8 cellular contexts compared by ENCODE assay signal in the genomic region with DNA sequence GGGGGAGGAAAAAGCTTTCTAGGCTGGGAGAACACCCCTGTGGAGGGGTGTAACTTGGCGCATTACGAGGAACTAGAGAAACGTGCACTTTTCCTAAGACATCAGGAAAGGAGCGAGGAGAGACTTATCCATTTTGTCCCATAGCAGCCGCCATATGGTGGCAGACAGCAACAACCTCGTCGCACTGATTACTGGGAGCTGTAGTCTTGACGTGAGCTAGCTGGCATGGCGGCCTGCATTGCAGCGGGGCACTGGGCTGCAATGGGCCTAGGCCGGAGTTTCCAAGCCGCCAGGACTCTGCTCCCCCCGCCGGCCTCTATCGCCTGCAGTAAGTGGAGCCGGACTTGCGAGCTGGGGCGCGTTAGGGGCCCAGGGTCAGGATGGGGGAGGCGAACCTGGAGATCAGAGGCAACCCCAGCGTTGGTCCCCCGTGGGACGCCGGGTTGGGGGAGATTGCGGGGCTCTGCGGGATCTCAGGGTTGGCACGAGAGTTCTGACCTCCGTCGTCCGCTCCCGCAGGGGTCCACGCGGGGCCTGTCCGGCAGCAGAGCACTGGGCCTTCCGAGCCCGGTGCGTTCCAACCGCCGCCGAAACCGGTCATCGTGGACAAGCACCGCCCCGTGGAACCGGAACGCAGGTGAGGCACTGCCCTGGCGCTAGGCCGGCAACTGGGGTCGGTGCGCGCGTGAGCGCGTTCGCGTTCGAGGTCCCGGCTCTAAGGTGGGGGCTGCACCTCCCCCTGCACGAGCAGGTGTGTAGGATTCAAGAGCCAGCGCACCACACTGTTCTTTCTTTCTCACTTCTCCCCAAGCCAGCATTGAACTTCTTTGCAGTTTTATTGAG. TPM values are rescaled to one million over a fixed set of nuclear protein-coding genes. Genes with fewer than 3 reads are reported as not detected.
DNase-seq lines count a peak whose midpoint lies in the region; ATAC-seq and TF ChIP-seq lines count a peak whose summit lies in the region.

A gene (plus strand): TSS at position 201 of the 843 bp plus-strand sequence. CDS start 25 bp downstream, at position 226.

- no peaks in the 10 kb centered on the region for H3K9me3 Mint-ChIP-seq in IgD-negative memory B cell

- peak; percentile 98 for ATAC-seq in GM21576 (IDR thresholded peaks at IDR 0.05; ENCODE audit: unreplicated experiment)

- peak; percentile 56 for TF ChIP-seq POLR2A in erythroblast (IDR thresholded peaks at IDR 0.05; ENCODE audit: low read length)

- no peaks in the 10 kb centered on the region for H3F3A ChIP-seq in PC-9 (ENCODE audit: insufficient read depth, low read depth)

- peaks cover 16 to 27% (median 17%) of the 10 kb centered on the region in 3 donors for H3K4me1 Mint-ChIP-seq in IgD-negative memory B cell

- TSS peak; percentile 47 for BruUV-seq in PC-9 (replicated peaks; lab: Mats Ljungman, UMichigan)

- H4K20me1 ChIP-seq in PC-9 (ENCODE audit: insufficient read depth) = no peaks in the 10 kb centered on the region

- H3K4me1 ChIP-seq in PC-9 (replicated peaks; ENCODE audit: insufficient read depth) (peaks cover 15% of the 10 kb centered on the region), mucosa of rectum (ENCODE audit: control insufficient read depth in 2 of 2, insufficient read depth in 2 of 2, low read length in 2 of 2) (peaks cover 3 to 7% of the 10 kb centered on the region in 2 donors)

- DNase-seq in DMS153 treated with DMSO at 0.1 percent for 48 hours (lab: John Stamatoyannopoulos, UW; ENCODE audit: unreplicated experiment) (peak; percentile 74), PC-9 (peak; percentile 68 to 82), activated T-cell treated with anti-CD3 and anti-CD28 coated beads for 48 hours (ENCODE audit: low read depth) (peak; percentile 62), erythroblast (lab: John Stamatoyannopoulos, UW) (peak; percentile 91 to 92)
- DNase-seq in stimulated activated CD8-positive, alpha-beta memory T cell treated with anti-CD3 and anti-CD28 coated beads, Interleukin-4, amount 100 ng/mL, for 4 hours (ENCODE audit: low read depth in 2 of 2, low spot score in 1 of 2) = peak; percentile 41 to 48

- intact Hi-C loops in PC-9 (cut with micrococcal nuclease; ENCODE audit: unreplicated experiment) = no loop called here

- peaks cover 29% of the 10 kb centered on the region for H3K79me2 ChIP-seq in PC-9 (ENCODE audit: low read depth)

- no peak for TF ChIP-seq CTCF in PC-9 (conservative IDR thresholded peaks at IDR 0.05)

- H3K4me2 ChIP-seq in PC-9 = peak within 1 kb of the TSS; percentile 96

- CTCF ChIA-PET in PC-9 (lab: Charles Lee) = interaction anchor here (0.8 kb wide), 1 partner anchor 30 kb away, joined by 3 read pairs; no protein-coding TSS in a partner anchor

- H3K4me3 Mint-ChIP-seq in IgD-negative memory B cell = peak within 1 kb of the TSS; percentile 93 to 98 (median 96)

- no peaks in the 10 kb centered on the region for H3K27me3 Mint-ChIP-seq in IgD-negative memory B cell

- H3K4me3 ChIP-seq in PC-9 (peak within 1 kb of the TSS; percentile 81), mucosa of rectum (ENCODE audit: low read length in 2 of 2) (peak within 1 kb of the TSS; percentile 89 to 95)

- H3K9me2 ChIP-seq in PC-9 (ENCODE audit: insufficient read depth) = no peaks in the 10 kb centered on the region

- POLR2A ChIA-PET in PC-9 (lab: Charles Lee; ENCODE audit: unreplicated experiment) = interaction anchor here (0.5 to 0.7 kb wide), 4 partner anchors 13 to 1928 kb away, joined by 3 to 4 read pairs (median 3); no protein-coding TSS in a partner anchor

- H3K27ac Mint-ChIP-seq in IgD-negative memory B cell = peak within 1 kb of the TSS; percentile 69 to 98 (median 91)

- H3K27ac ChIP-seq in PC-9 (peak within 1 kb of the TSS; percentile 48; the same call in 1 of the 2 replicates), mucosa of rectum (ENCODE audit: low read depth in 2 of 2, low read length in 2 of 2) (peak within 1 kb of the TSS; percentile 36 to 68)

- peak within 1 kb of the TSS; percentile 78 to 86 for H3K9ac ChIP-seq in mucosa of rectum (ENCODE audit: low read depth in 1 of 2, low read length in 2 of 2)

- H3K9me3 ChIP-seq in PC-9 (ENCODE audit: insufficient read depth, low read depth) (no peaks in the 10 kb centered on the region), mucosa of rectum (ENCODE audit: control insufficient read depth in 2 of 2, low read length in 2 of 2) (no peaks in the 10 kb centered on the region)

- no peaks in the 10 kb centered on the region for H3K27me3 ChIP-seq in PC-9 (ENCODE audit: insufficient read depth, low read depth)
- no peaks in the 10 kb centered on the region for H3K27me3 ChIP-seq in mucosa of rectum (ENCODE audit: control insufficient read depth in 2 of 2, insufficient read depth in 2 of 2, low read length in 2 of 2)

- peak within 1 kb of the TSS; percentile 99 for H2AFZ ChIP-seq in PC-9

- H3K36me3 ChIP-seq in PC-9 (ENCODE audit: low read depth) = 0 out of 2 replicates have a peak, but pooled peaks cover 9% of the 10 kb centered on the region
- peaks cover 6 to 7% of the 10 kb centered on the region in 2 donors for H3K36me3 ChIP-seq in mucosa of rectum (ENCODE audit: control insufficient read depth in 2 of 2, insufficient read depth in 2 of 2, low read length in 2 of 2)

- H3K36me3 Mint-ChIP-seq in IgD-negative memory B cell = peaks cover 4% of the 10 kb centered on the region

RNA-seq across cellular contexts. Expression of the gene that starts here (rescaled TPM):
- polyA plus RNA-seq in IgD-negative memory B cell = 34.4 TPM
- 46.5 and 51.0 TPM in 2 replicates for total RNA-seq in PC-9 (2021)

Comparison
In these comparisons a context has a peak if more than half of its experiments do, and no peak if none do; other contexts are left out.
1. Peak in every context shown above with its lines: DNase-seq, ATAC-seq, H3K4me3 ChIP-seq and H3K27ac ChIP-seq.